In the genomic region with DNA sequence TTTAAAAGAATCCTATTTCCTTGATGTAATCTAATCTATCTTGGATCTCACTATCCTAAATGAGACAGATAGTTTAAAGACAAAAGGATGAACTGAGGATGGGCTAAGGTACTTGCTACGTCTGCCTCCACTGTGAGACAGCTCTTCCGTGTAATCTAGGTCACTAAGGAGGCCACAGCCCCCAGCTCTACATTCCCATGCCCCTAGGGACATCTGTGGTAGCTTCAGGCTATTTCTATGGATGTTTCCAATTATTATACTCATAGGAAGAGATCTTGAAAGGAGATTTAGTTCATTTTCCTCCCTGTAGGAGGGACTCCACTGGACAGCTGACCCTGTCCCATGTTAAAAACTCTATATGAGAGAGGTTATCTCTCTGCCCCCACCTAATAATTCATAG, we compare ENCODE assay signal across 23 cellular contexts.
A peak's percentile ranks its signal among the peaks of the same experiment; 100 is the strongest.
DNase-seq lines count a peak whose midpoint lies in the region; FAIRE-seq and TF ChIP-seq lines count a peak whose summit lies in the region.
"Had no signal": no experiment of that assay in that cellular context is flagged by ENCODE, and none has a peak within 500 bp of the region (broad histone marks: within the 10 kb centered on the region; RNA-seq: fewer than 3 reads in every experiment).

No MANE protein-coding gene starts in this region.

- no peak for FAIRE-seq in GM12892 (lab: Jason Lieb, UNC)
- FAIRE-seq: A549, D721Med, GM12878, GM18507 had no signal

- DNase-seq in NCI-H2171 treated with DMSO at 0.1 percent for 48 hours (lab: John Stamatoyannopoulos, UW) (peak; percentile 1), NCI-H2171 (lab: John Stamatoyannopoulos, UW) (no peak), D341Med (ENCODE audit: low spot score) (peak; percentile 18), SJCRH30 (peak; percentile 26 to 56), MG63 (no peak), GM12892 (ENCODE audit: insufficient read length) (no peak)
- DNase-seq: 8988T; ACHN; Caco-2; CD4-positive, CD25-positive, alpha-beta regulatory T cell; CD8-positive, alpha-beta T cell; DMS 273 treated with DMSO at 0.1 percent for 48 hours; DMS79; EL; GDM1; H9 had no signal

- TF ChIP-seq POLR2A in GM12892 (IDR thresholded peaks at IDR 0.05; ENCODE audit: low read depth, low read length), result no peak

- H3K9me3 ChIP-seq in SJCRH30 (replicated peaks), result no peaks in the 10 kb centered on the region
- H3K9me3 ChIP-seq in MG63, result no peaks in the 10 kb centered on the region
- H3K9me3 ChIP-seq: A549, BLaER1, Caco-2 had no signal

- H3K27me3 ChIP-seq in SJCRH30 (no peaks in the 10 kb centered on the region), MG63 (no peaks in the 10 kb centered on the region)

- no peaks in the 10 kb centered on the region for H3K36me3 ChIP-seq in SJCRH30
- H3K36me3 ChIP-seq in MG63, result no peaks in the 10 kb centered on the region
- H3K36me3 ChIP-seq: BLaER1 had no signal

- no peaks in the 10 kb centered on the region for H3K4me1 ChIP-seq in SJCRH30
- H3K4me1 ChIP-seq: A549, BLaER1, Caco-2 had no signal

- H3K27ac ChIP-seq in SJCRH30, result no peak overlapping the region
- H3K27ac ChIP-seq: A549, BLaER1, C4-2B had no signal

- H3K4me3 ChIP-seq in SJCRH30, result no peak overlapping the region
- no peak overlapping the region for H3K4me3 ChIP-seq in MG63
- H3K4me3 ChIP-seq: A549, BLaER1, GM12878, GM23338 had no signal

Comparison
In these comparisons a context has a peak if more than half of its experiments do, and no peak if none do; other contexts are left out.
1. DNase-seq: peak in NCI-H2171 treated with DMSO at 0.1 percent for 48 hours (single experiment), D341Med (single experiment) and SJCRH30 (2 of 2); none in NCI-H2171 (single experiment), MG63 (single experiment) and GM12892 (single experiment).